In the genomic region with DNA sequence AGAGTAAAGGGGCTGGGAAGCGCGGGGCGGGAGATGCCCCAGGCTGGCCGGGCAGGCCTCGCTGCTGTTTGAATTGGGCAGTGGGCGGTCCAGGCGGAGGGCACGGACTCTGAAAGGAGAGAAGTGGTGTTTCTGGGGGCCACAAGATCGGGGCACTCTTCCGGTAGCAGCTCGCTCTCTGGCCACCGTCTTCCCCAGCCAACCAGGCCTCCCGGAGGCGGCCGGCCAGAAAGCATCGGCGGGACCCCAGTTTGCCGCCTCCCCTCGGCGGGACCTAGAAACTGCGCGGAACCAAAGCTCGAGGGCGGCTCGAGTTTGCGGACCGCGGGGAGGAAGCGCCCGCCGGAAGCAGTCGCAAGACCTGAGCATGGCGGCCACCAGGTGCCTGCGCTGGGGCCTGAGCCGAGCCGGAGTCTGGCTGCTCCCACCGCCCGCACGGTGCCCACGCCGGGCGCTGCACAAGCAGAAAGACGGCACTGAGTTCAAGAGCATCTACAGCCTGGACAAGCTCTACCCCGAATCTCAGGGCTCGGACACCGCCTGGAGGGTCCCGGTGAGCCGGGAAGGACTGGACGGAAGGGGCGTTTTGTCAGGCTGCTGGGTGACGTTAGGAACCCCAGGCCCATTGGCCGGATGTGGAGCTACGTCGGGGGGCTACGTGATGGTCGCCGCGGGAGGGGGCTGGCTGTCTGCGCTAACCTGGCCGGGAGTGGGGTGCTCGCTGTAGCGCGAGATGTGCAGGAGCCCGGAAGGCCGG, we compare ENCODE assay signal across 1 cellular context.
TF ChIP-seq lines count a peak whose summit lies in the region.

A gene (plus strand): TSS at position 351 of the 757 bp plus-strand sequence. CDS start 17 bp downstream, at position 368.

TF ChIP-seq in HEK293, 187 proteins besides CTCF, POLR2A, EP300 and RAD21 (continued from another document):
- TF ChIP-seq, protein P1, sequence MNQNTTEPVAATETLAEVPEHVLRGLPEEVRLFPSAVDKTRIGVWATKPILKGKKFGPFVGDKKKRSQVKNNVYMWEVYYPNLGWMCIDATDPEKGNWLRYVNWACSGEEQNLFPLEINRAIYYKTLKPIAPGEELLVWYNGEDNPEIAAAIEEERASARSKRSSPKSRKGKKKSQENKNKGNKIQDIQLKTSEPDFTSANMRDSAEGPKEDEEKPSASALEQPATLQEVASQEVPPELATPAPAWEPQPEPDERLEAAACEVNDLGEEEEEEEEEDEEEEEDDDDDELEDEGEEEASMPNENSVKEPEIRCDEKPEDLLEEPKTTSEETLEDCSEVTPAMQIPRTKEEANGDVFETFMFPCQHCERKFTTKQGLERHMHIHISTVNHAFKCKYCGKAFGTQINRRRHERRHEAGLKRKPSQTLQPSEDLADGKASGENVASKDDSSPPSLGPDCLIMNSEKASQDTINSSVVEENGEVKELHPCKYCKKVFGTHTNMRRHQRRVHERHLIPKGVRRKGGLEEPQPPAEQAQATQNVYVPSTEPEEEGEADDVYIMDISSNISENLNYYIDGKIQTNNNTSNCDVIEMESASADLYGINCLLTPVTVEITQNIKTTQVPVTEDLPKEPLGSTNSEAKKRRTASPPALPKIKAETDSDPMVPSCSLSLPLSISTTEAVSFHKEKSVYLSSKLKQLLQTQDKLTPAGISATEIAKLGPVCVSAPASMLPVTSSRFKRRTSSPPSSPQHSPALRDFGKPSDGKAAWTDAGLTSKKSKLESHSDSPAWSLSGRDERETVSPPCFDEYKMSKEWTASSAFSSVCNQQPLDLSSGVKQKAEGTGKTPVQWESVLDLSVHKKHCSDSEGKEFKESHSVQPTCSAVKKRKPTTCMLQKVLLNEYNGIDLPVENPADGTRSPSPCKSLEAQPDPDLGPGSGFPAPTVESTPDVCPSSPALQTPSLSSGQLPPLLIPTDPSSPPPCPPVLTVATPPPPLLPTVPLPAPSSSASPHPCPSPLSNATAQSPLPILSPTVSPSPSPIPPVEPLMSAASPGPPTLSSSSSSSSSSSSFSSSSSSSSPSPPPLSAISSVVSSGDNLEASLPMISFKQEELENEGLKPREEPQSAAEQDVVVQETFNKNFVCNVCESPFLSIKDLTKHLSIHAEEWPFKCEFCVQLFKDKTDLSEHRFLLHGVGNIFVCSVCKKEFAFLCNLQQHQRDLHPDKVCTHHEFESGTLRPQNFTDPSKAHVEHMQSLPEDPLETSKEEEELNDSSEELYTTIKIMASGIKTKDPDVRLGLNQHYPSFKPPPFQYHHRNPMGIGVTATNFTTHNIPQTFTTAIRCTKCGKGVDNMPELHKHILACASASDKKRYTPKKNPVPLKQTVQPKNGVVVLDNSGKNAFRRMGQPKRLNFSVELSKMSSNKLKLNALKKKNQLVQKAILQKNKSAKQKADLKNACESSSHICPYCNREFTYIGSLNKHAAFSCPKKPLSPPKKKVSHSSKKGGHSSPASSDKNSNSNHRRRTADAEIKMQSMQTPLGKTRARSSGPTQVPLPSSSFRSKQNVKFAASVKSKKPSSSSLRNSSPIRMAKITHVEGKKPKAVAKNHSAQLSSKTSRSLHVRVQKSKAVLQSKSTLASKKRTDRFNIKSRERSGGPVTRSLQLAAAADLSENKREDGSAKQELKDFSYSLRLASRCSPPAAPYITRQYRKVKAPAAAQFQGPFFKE (tag by site-specific recombination; IDR thresholded peaks at IDR 0.05; ENCODE audit: borderline replicate concordance) = no peak
- TF ChIP-seq ZNF223 (tag by site-specific recombination; IDR thresholded peaks at IDR 0.05) = no peak
- no peak for TF ChIP-seq ZNF548 (tag by site-specific recombination; IDR thresholded peaks at IDR 0.05)
- no peak for TF ChIP-seq ZNF174 (tag by site-specific recombination; IDR thresholded peaks at IDR 0.05)
- TF ChIP-seq ZNF133 (tag by site-specific recombination; IDR thresholded peaks at IDR 0.05) = 0 out of 2 replicates have a peak, but pooled peaks have one; percentile 13
- no peak for TF ChIP-seq ZNF664 (tag by site-specific recombination; IDR thresholded peaks at IDR 0.05)
- TF ChIP-seq KLF1 (tag by site-specific recombination; IDR thresholded peaks at IDR 0.05) = peak; percentile 62
- TF ChIP-seq, protein P2, sequence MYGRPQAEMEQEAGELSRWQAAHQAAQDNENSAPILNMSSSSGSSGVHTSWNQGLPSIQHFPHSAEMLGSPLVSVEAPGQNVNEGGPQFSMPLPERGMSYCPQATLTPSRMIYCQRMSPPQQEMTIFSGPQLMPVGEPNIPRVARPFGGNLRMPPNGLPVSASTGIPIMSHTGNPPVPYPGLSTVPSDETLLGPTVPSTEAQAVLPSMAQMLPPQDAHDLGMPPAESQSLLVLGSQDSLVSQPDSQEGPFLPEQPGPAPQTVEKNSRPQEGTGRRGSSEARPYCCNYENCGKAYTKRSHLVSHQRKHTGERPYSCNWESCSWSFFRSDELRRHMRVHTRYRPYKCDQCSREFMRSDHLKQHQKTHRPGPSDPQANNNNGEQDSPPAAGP (tag by site-specific recombination; IDR thresholded peaks at IDR 0.05) = peak; percentile 78
- TF ChIP-seq ZNF169 (tag by site-specific recombination; IDR thresholded peaks at IDR 0.05) = no peak
- TF ChIP-seq ZFHX2 (tag by site-specific recombination; conservative IDR thresholded peaks at IDR 0.05) = peak; percentile 70
- peak; percentile 90 for TF ChIP-seq ZNF501 (tag by site-specific recombination; IDR thresholded peaks at IDR 0.05)
- no peak for TF ChIP-seq ZNF792 (tag by site-specific recombination; IDR thresholded peaks at IDR 0.05)
- TF ChIP-seq, protein P3, sequence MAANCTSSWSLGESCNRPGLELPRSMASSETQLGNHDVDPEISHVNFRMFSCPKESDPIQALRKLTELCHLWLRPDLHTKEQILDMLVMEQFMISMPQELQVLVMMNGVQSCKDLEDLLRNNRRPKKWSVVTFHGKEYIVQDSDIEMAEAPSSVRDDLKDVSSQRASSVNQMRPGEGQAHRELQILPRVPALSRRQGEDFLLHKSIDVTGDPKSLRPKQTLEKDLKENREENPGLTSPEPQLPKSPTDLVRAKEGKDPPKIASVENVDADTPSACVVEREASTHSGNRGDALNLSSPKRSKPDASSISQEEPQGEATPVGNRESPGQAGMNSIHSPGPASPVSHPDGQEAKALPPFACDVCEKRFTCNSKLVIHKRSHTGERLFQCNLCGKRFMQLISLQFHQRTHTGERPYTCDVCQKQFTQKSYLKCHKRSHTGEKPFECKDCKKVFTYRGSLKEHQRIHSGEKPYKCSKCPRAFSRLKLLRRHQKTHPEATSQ (tag by site-specific recombination; IDR thresholded peaks at IDR 0.05) = peak; percentile 99
- TF ChIP-seq, protein P4, sequence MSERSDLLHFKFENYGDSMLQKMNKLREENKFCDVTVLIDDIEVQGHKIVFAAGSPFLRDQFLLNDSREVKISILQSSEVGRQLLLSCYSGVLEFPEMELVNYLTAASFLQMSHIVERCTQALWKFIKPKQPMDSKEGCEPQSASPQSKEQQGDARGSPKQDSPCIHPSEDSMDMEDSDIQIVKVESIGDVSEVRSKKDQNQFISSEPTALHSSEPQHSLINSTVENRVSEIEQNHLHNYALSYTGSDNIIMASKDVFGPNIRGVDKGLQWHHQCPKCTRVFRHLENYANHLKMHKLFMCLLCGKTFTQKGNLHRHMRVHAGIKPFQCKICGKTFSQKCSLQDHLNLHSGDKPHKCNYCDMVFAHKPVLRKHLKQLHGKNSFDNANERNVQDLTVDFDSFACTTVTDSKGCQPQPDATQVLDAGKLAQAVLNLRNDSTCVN (tag by site-specific recombination; optimal IDR thresholded peaks at IDR 0.05) = peak; percentile 65
- TF ChIP-seq, protein P5, sequence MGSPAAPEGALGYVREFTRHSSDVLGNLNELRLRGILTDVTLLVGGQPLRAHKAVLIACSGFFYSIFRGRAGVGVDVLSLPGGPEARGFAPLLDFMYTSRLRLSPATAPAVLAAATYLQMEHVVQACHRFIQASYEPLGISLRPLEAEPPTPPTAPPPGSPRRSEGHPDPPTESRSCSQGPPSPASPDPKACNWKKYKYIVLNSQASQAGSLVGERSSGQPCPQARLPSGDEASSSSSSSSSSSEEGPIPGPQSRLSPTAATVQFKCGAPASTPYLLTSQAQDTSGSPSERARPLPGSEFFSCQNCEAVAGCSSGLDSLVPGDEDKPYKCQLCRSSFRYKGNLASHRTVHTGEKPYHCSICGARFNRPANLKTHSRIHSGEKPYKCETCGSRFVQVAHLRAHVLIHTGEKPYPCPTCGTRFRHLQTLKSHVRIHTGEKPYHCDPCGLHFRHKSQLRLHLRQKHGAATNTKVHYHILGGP (tag by site-specific recombination; IDR thresholded peaks at IDR 0.05) = no peak
- TF ChIP-seq, protein P6, sequence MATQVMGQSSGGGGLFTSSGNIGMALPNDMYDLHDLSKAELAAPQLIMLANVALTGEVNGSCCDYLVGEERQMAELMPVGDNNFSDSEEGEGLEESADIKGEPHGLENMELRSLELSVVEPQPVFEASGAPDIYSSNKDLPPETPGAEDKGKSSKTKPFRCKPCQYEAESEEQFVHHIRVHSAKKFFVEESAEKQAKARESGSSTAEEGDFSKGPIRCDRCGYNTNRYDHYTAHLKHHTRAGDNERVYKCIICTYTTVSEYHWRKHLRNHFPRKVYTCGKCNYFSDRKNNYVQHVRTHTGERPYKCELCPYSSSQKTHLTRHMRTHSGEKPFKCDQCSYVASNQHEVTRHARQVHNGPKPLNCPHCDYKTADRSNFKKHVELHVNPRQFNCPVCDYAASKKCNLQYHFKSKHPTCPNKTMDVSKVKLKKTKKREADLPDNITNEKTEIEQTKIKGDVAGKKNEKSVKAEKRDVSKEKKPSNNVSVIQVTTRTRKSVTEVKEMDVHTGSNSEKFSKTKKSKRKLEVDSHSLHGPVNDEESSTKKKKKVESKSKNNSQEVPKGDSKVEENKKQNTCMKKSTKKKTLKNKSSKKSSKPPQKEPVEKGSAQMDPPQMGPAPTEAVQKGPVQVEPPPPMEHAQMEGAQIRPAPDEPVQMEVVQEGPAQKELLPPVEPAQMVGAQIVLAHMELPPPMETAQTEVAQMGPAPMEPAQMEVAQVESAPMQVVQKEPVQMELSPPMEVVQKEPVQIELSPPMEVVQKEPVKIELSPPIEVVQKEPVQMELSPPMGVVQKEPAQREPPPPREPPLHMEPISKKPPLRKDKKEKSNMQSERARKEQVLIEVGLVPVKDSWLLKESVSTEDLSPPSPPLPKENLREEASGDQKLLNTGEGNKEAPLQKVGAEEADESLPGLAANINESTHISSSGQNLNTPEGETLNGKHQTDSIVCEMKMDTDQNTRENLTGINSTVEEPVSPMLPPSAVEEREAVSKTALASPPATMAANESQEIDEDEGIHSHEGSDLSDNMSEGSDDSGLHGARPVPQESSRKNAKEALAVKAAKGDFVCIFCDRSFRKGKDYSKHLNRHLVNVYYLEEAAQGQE (tag by site-specific recombination; IDR thresholded peaks at IDR 0.05) = peak; percentile 53
- TF ChIP-seq ZNF707 (tag by site-specific recombination; IDR thresholded peaks at IDR 0.05) = peak; percentile 50
- TF ChIP-seq, protein P7, sequence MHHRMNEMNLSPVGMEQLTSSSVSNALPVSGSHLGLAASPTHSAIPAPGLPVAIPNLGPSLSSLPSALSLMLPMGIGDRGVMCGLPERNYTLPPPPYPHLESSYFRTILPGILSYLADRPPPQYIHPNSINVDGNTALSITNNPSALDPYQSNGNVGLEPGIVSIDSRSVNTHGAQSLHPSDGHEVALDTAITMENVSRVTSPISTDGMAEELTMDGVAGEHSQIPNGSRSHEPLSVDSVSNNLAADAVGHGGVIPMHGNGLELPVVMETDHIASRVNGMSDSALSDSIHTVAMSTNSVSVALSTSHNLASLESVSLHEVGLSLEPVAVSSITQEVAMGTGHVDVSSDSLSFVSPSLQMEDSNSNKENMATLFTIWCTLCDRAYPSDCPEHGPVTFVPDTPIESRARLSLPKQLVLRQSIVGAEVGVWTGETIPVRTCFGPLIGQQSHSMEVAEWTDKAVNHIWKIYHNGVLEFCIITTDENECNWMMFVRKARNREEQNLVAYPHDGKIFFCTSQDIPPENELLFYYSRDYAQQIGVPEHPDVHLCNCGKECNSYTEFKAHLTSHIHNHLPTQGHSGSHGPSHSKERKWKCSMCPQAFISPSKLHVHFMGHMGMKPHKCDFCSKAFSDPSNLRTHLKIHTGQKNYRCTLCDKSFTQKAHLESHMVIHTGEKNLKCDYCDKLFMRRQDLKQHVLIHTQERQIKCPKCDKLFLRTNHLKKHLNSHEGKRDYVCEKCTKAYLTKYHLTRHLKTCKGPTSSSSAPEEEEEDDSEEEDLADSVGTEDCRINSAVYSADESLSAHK (tag by site-specific recombination; IDR thresholded peaks at IDR 0.05) = peak; percentile 67
- TF ChIP-seq ZNF114 (tag by site-specific recombination; IDR thresholded peaks at IDR 0.05) = no peak
- peak; percentile 84 for TF ChIP-seq SP3 (tag by site-specific recombination; IDR thresholded peaks at IDR 0.05)
- peak; percentile 28; the same call in 1 of the 2 replicates for TF ChIP-seq ZNF777 (tag by site-specific recombination; IDR thresholded peaks at IDR 0.05; ENCODE audit: borderline replicate concordance)
- TF ChIP-seq, protein P8, sequence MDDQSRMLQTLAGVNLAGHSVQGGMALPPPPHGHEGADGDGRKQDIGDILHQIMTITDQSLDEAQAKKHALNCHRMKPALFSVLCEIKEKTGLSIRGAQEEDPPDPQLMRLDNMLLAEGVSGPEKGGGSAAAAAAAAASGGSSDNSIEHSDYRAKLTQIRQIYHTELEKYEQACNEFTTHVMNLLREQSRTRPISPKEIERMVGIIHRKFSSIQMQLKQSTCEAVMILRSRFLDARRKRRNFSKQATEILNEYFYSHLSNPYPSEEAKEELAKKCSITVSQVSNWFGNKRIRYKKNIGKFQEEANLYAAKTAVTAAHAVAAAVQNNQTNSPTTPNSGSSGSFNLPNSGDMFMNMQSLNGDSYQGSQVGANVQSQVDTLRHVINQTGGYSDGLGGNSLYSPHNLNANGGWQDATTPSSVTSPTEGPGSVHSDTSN (CRISPR knock-in tag; IDR thresholded peaks at IDR 0.05) = 0 out of 2 replicates have a peak, but pooled peaks have one; percentile 58
- peak; percentile 59; the same call in 1 of the 2 replicates for TF ChIP-seq EGR2 (tag by site-specific recombination; IDR thresholded peaks at IDR 0.05; ENCODE audit: low read depth)
- TF ChIP-seq ZNF623 (tag by site-specific recombination; IDR thresholded peaks at IDR 0.05) = 0 out of 2 replicates have a peak, but pooled peaks have one; percentile 25
- peak; percentile 73; the same call in 1 of the 2 replicates for TF ChIP-seq ZBTB48 (tag by site-specific recombination; IDR thresholded peaks at IDR 0.05)
- peak; percentile 12 for TF ChIP-seq BCL11A (tag by site-specific recombination; IDR thresholded peaks at IDR 0.05; ENCODE audit: low read depth)
- peak; percentile 81 for TF ChIP-seq ZEB2 (tag by site-specific recombination; IDR thresholded peaks at IDR 0.05)
TF ChIP-seq in HEK293: peak in this region for 79.
